Comparison of ENCODE assay signal across 1 cellular context in genomic region chr15:70088887-70089691, GRCh38.
A peak's percentile ranks its signal among the peaks of the same experiment; 100 is the strongest.
TF ChIP-seq lines count a peak whose summit lies in the region.

No MANE protein-coding gene starts in this region.

TF ChIP-seq in HEK293, 187 proteins besides CTCF, POLR2A, EP300 and RAD21 (continued from another document and continues in another):
- TF ChIP-seq REST (tag by site-specific recombination; IDR thresholded peaks at IDR 0.05) (no peak), ZNF558 (tag by site-specific recombination; IDR thresholded peaks at IDR 0.05) (no peak), PRDM1 (tag by site-specific recombination; IDR thresholded peaks at IDR 0.05) (peak; percentile 75; the same call in 1 of the 2 replicates), FEZF1 (tag by site-specific recombination; IDR thresholded peaks at IDR 0.05) (peak; percentile 27; the same call in 1 of the 2 replicates), ZBTB20 (tag by site-specific recombination; IDR thresholded peaks at IDR 0.05) (peak; percentile 56), GLIS1 (tag by site-specific recombination; IDR thresholded peaks at IDR 0.05) (peak; percentile 92), ZNF580 (tag by site-specific recombination; IDR thresholded peaks at IDR 0.05) (peak; percentile 64), PBX3 (CRISPR knock-in tag; IDR thresholded peaks at IDR 0.05) (no peak), ZNF785 (tag by site-specific recombination; IDR thresholded peaks at IDR 0.05) (no peak), ZBTB48 (tag by site-specific recombination; IDR thresholded peaks at IDR 0.05) (no peak), ZNF660 (tag by site-specific recombination; IDR thresholded peaks at IDR 0.05) (peak; percentile 82), ZNF280C (tag by site-specific recombination; IDR thresholded peaks at IDR 0.05) (no peak), ZNF473 (tag by site-specific recombination; IDR thresholded peaks at IDR 0.05) (no peak), KLF10 (tag by site-specific recombination; IDR thresholded peaks at IDR 0.05) (peak; percentile 45; the same call in 1 of the 2 replicates), ZNF2 (tag by site-specific recombination; IDR thresholded peaks at IDR 0.05) (peak; percentile 51; the same call in 1 of the 2 replicates), ZNF623 (tag by site-specific recombination; IDR thresholded peaks at IDR 0.05) (0 out of 2 replicates have a peak, but pooled peaks have one; percentile 5), ZNF843 (tag by site-specific recombination; IDR thresholded peaks at IDR 0.05) (peak; percentile 82), ZNF549 (tag by site-specific recombination; IDR thresholded peaks at IDR 0.05) (no peak), ZNF223 (tag by site-specific recombination; IDR thresholded peaks at IDR 0.05) (no peak), OVOL3 (tag by site-specific recombination; IDR thresholded peaks at IDR 0.05) (no peak), ZNF571 (tag by site-specific recombination; IDR thresholded peaks at IDR 0.05) (no peak), REPIN1 (tag by site-specific recombination; IDR thresholded peaks at IDR 0.05; ENCODE audit: low read depth) (no peak), ZNF488 (tag by site-specific recombination; IDR thresholded peaks at IDR 0.05) (no peak), ZNF302 (tag by site-specific recombination; IDR thresholded peaks at IDR 0.05; ENCODE audit: low read depth) (no peak), ZNF664 (tag by site-specific recombination; IDR thresholded peaks at IDR 0.05) (peak; percentile 96), ZNF280D (tag by site-specific recombination; IDR thresholded peaks at IDR 0.05) (no peak), ZNF658 (tag by site-specific recombination; IDR thresholded peaks at IDR 0.05) (no peak), ZNF394 (tag by site-specific recombination; IDR thresholded peaks at IDR 0.05; ENCODE audit: borderline replicate concordance) (peak; percentile 66; the same call in 1 of the 2 replicates), ZNF610 (tag by site-specific recombination; IDR thresholded peaks at IDR 0.05; ENCODE audit: borderline replicate concordance) (no peak; the same call in 1 of the 2 replicates), OSR2 (tag by site-specific recombination; IDR thresholded peaks at IDR 0.05) (peak; percentile 83), GLI2 (tag by site-specific recombination; IDR thresholded peaks at IDR 0.05; ENCODE audit: borderline replicate concordance, low read depth) (no peak), ZNF292 (tag by site-specific recombination; IDR thresholded peaks at IDR 0.05; ENCODE audit: borderline replicate concordance, low read depth) (no peak), SETDB1 (IDR thresholded peaks at IDR 0.05; ENCODE audit: insufficient read length, low read length) (no peak), ZBTB8A (tag by site-specific recombination; IDR thresholded peaks at IDR 0.05) (peak; percentile 66; the same call in 1 of the 2 replicates), BCL11A (tag by site-specific recombination; IDR thresholded peaks at IDR 0.05; ENCODE audit: low read depth) (peak; percentile 52; the same call in 1 of the 2 replicates), RBAK (tag by site-specific recombination; IDR thresholded peaks at IDR 0.05) (no peak), ZNF24 (tag by site-specific recombination; IDR thresholded peaks at IDR 0.05) (peak; percentile 80; the same call in 1 of the 2 replicates), ZFHX2 (tag by site-specific recombination; conservative IDR thresholded peaks at IDR 0.05) (peak; percentile 96), ZNF521 (tag by site-specific recombination; IDR thresholded peaks at IDR 0.05) (no peak), ZNF366 (tag by site-specific recombination; conservative IDR thresholded peaks at IDR 0.05) (peak; percentile 39; the same call in 1 of the 2 replicates), ZNF10 (tag by site-specific recombination; IDR thresholded peaks at IDR 0.05) (0 out of 2 replicates have a peak, but pooled peaks have one; percentile 31), ZNF391 (tag by site-specific recombination; IDR thresholded peaks at IDR 0.05; ENCODE audit: borderline replicate concordance, low read depth) (no peak), ZNF37A (tag by site-specific recombination; IDR thresholded peaks at IDR 0.05) (no peak), ZFP3 (tag by site-specific recombination; IDR thresholded peaks at IDR 0.05; ENCODE audit: low read depth) (no peak), ZNF596 (tag by site-specific recombination; IDR thresholded peaks at IDR 0.05) (no peak), ZNF768 (tag by site-specific recombination; IDR thresholded peaks at IDR 0.05) (no peak)
- TF ChIP-seq, protein P1, sequence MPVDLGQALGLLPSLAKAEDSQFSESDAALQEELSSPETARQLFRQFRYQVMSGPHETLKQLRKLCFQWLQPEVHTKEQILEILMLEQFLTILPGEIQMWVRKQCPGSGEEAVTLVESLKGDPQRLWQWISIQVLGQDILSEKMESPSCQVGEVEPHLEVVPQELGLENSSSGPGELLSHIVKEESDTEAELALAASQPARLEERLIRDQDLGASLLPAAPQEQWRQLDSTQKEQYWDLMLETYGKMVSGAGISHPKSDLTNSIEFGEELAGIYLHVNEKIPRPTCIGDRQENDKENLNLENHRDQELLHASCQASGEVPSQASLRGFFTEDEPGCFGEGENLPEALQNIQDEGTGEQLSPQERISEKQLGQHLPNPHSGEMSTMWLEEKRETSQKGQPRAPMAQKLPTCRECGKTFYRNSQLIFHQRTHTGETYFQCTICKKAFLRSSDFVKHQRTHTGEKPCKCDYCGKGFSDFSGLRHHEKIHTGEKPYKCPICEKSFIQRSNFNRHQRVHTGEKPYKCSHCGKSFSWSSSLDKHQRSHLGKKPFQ (tag by site-specific recombination; IDR thresholded peaks at IDR 0.05), result peak; percentile 56; the same call in 1 of the 2 replicates
- TF ChIP-seq, protein P2, sequence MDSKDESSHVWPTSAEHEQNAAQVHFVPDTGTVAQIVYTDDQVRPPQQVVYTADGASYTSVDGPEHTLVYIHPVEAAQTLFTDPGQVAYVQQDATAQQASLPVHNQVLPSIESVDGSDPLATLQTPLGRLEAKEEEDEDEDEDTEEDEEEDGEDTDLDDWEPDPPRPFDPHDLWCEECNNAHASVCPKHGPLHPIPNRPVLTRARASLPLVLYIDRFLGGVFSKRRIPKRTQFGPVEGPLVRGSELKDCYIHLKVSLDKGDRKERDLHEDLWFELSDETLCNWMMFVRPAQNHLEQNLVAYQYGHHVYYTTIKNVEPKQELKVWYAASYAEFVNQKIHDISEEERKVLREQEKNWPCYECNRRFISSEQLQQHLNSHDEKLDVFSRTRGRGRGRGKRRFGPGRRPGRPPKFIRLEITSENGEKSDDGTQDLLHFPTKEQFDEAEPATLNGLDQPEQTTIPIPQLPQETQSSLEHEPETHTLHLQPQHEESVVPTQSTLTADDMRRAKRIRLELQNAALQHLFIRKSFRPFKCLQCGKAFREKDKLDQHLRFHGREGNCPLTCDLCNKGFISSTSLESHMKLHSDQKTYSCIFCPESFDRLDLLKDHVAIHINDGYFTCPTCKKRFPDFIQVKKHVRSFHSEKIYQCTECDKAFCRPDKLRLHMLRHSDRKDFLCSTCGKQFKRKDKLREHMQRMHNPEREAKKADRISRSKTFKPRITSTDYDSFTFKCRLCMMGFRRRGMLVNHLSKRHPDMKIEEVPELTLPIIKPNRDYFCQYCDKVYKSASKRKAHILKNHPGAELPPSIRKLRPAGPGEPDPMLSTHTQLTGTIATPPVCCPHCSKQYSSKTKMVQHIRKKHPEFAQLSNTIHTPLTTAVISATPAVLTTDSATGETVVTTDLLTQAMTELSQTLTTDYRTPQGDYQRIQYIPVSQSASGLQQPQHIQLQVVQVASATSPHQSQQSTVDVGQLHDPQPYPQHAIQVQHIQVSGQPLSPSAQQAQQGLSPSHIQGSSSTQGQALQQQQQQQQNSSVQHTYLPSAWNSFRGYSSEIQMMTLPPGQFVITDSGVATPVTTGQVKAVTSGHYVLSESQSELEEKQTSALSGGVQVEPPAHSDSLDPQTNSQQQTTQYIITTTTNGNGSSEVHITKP (tag by site-specific recombination; IDR thresholded peaks at IDR 0.05), result peak; percentile 72
- TF ChIP-seq, protein P3, sequence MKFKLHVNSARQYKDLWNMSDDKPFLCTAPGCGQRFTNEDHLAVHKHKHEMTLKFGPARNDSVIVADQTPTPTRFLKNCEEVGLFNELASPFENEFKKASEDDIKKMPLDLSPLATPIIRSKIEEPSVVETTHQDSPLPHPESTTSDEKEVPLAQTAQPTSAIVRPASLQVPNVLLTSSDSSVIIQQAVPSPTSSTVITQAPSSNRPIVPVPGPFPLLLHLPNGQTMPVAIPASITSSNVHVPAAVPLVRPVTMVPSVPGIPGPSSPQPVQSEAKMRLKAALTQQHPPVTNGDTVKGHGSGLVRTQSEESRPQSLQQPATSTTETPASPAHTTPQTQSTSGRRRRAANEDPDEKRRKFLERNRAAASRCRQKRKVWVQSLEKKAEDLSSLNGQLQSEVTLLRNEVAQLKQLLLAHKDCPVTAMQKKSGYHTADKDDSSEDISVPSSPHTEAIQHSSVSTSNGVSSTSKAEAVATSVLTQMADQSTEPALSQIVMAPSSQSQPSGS (tag by site-specific recombination; IDR thresholded peaks at IDR 0.05; ENCODE audit: low read depth), result 0 out of 2 replicates have a peak, but pooled peaks have one; percentile 38
